ENCODE assay signal across 19 cellular contexts in the genomic region with DNA sequence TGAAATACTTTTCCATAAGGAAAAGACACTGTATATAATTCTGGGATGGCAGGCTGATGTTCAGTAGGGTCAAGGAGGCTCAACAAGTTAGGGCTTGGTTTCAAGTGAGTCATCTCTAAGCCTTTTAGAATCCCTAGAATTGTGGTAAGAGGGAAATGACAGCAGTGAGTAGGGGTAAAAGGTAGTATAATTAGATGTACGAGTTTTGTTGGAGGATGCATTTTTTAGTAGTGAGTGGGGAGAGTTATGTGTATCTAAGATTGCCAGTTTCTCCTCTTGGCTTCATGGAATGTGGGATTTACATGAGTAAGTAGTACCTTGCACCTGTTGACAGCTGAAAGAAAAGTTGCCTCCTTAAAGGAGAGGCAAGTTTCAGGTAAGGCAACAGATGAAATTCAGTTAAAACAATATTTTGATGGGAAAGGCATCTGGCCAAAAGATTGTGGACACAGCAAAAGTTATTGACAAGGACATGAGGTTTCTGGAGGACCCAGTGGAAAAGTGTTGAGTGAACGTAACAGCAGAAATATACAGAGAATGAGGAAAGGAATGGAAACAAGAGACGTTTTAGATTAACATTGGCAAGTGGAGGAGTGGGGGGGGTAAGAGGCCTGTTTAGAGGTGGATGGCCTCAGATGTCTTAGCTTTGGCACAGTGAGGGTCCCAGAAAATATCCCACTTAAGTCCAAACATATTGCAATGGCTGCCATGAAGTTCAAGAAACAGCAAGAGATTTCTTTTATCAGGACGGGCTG. TPM values are rescaled to one million over a fixed set of nuclear protein-coding genes. Genes with fewer than 3 reads are reported as not detected.
A peak's percentile ranks its signal among the peaks of the same experiment; 100 is the strongest.
DNase-seq lines count a peak whose midpoint lies in the region; ATAC-seq and TF ChIP-seq lines count a peak whose summit lies in the region.
"Had no signal": no experiment of that assay in that cellular context is flagged by ENCODE, and none has a peak within 500 bp of the region (broad histone marks: within the 10 kb centered on the region; RNA-seq: fewer than 3 reads in every experiment).

No MANE protein-coding gene starts in this region.

- no peaks in the 10 kb centered on the region for H3K27me3 ChIP-seq in skeletal muscle satellite cell (ENCODE audit: control insufficient read depth, insufficient read depth, low read length)

- H3K4me2 ChIP-seq in skeletal muscle satellite cell (ENCODE audit: low read length), result peak overlapping the region; percentile 32

- H3K9ac ChIP-seq in skeletal muscle satellite cell (ENCODE audit: low read depth, low read length), result peak overlapping the region; percentile 73

- no peak for ATAC-seq in left ventricle myocardium superior
- ATAC-seq: HCT116 had no signal

- peaks cover 64% of the 10 kb centered on the region for H3K4me1 ChIP-seq in skeletal muscle satellite cell (ENCODE audit: control insufficient read depth, insufficient read depth, low read length)

- no peaks in the 10 kb centered on the region for H3K36me3 ChIP-seq in skeletal muscle satellite cell (ENCODE audit: insufficient read depth, low read length)

- intact Hi-C loops in left ventricle myocardium superior (cut with micrococcal nuclease), result no loop called here

- H3K4me3 ChIP-seq in astrocyte of the spinal cord (ENCODE audit: low read depth, low read length), result no peak overlapping the region
- peak overlapping the region; percentile 4 for H3K4me3 ChIP-seq in skeletal muscle satellite cell (ENCODE audit: low read length)
- H3K4me3 ChIP-seq: coronary artery had no signal

- in situ Hi-C loops in astrocyte of the spinal cord (cut with HindIII; ENCODE audit: low sequenced_read_pairs), result no loop called here

- no peak for TF ChIP-seq CTCF in astrocyte of the spinal cord (IDR thresholded peaks at IDR 0.05; ENCODE audit: low read depth, low read length)

- H3K9me3 ChIP-seq in skeletal muscle satellite cell (replicated peaks; ENCODE audit: low read length), result no peaks in the 10 kb centered on the region

- DNase-seq in HPDE6-E6E7 (ENCODE audit: extremely low spot score) (peak; percentile 68), astrocyte of the spinal cord (ENCODE audit: low read depth, low spot score) (peak; percentile 46), iris pigment epithelial cell (ENCODE audit: low read depth) (peak; percentile 11), NCI-H526 treated with DMSO at 0.1 percent for 48 hours (lab: John Stamatoyannopoulos, UW) (no peak), left ventricle myocardium superior (no peak)
- DNase-seq in effector CD4-positive, alpha-beta T cell, result no peak
- DNase-seq in stimulated activated CD4-positive, alpha-beta T cell treated with anti-CD3 and anti-CD28 coated beads, Interleukin-4, amount 100 ng/mL, for 4 hours, result no peak
- DNase-seq: activated CD4-positive, alpha-beta T cell treated with anti-CD3 and anti-CD28 coated beads, Interleukin-2, amount 50 U/mL, for 1 hour; amygdala; DMS153; NCI-H1417; NCI-H2107; NCI-H510A; SIG-M5; stimulated activated CD4-positive, alpha-beta T cell treated with anti-CD3 and anti-CD28 coated beads, Interleukin-15, amount 100 ng/mL, for 24 hours had no signal

RNA-seq across cellular contexts. Expression of gene LMO3, which starts 21.8 kb away (rescaled TPM):
- total RNA-seq in skeletal muscle satellite cell (2012; rRNA removed), result 0.22 and 0.76 TPM in 2 replicates
- 2.6 TPM for total RNA-seq in left ventricle myocardium superior
- total RNA-seq: T-helper 1 cell treated with Interleukin-12 subunit alpha and Interleukin-12 subunit beta and Interleukin-4 antibody, amounts not matched to agents 30 ng/mL and 1 ng/mL, for 36 hours had no signal

Comparison
In these comparisons a context has a peak if more than half of its experiments do, and no peak if none do; other contexts are left out.
1. DNase-seq: peak in HPDE6-E6E7 (single experiment), astrocyte of the spinal cord (single experiment) and iris pigment epithelial cell (single experiment); none in NCI-H526 treated with DMSO at 0.1 percent for 48 hours (single experiment), left ventricle myocardium superior (single experiment), effector CD4-positive, alpha-beta T cell (single experiment) and stimulated activated CD4-positive, alpha-beta T cell treated with anti-CD3 and anti-CD28 coated beads, Interleukin-4, amount 100 ng/mL, for 4 hours (0 of 2).